ENCODE assay signal across 1 cellular context in genomic region chr6:90450268-90450953, GRCh38.
TF ChIP-seq lines count a peak whose summit lies in the region.

No MANE protein-coding gene starts in this region.

TF ChIP-seq in WTC11, 78 proteins besides CTCF, POLR2A, EP300 and RAD21 (continued from another document):
- TF ChIP-seq ATF3 (CRISPR knock-in tag; conservative IDR thresholded peaks at IDR 0.05) (no peak), TEAD1 (CRISPR knock-in tag; IDR thresholded peaks at IDR 0.05) (no peak), FOXK1 (CRISPR knock-in tag; IDR thresholded peaks at IDR 0.05) (no peak), AFF4 (CRISPR knock-in tag; IDR thresholded peaks at IDR 0.05; ENCODE audit: borderline replicate concordance) (no peak)
- TF ChIP-seq, protein P1, sequence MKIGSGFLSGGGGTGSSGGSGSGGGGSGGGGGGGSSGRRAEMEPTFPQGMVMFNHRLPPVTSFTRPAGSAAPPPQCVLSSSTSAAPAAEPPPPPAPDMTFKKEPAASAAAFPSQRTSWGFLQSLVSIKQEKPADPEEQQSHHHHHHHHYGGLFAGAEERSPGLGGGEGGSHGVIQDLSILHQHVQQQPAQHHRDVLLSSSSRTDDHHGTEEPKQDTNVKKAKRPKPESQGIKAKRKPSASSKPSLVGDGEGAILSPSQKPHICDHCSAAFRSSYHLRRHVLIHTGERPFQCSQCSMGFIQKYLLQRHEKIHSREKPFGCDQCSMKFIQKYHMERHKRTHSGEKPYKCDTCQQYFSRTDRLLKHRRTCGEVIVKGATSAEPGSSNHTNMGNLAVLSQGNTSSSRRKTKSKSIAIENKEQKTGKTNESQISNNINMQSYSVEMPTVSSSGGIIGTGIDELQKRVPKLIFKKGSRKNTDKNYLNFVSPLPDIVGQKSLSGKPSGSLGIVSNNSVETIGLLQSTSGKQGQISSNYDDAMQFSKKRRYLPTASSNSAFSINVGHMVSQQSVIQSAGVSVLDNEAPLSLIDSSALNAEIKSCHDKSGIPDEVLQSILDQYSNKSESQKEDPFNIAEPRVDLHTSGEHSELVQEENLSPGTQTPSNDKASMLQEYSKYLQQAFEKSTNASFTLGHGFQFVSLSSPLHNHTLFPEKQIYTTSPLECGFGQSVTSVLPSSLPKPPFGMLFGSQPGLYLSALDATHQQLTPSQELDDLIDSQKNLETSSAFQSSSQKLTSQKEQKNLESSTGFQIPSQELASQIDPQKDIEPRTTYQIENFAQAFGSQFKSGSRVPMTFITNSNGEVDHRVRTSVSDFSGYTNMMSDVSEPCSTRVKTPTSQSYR (CRISPR knock-in tag; IDR thresholded peaks at IDR 0.05), result no peak
- TF ChIP-seq, protein P2, sequence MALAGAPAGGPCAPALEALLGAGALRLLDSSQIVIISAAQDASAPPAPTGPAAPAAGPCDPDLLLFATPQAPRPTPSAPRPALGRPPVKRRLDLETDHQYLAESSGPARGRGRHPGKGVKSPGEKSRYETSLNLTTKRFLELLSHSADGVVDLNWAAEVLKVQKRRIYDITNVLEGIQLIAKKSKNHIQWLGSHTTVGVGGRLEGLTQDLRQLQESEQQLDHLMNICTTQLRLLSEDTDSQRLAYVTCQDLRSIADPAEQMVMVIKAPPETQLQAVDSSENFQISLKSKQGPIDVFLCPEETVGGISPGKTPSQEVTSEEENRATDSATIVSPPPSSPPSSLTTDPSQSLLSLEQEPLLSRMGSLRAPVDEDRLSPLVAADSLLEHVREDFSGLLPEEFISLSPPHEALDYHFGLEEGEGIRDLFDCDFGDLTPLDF (CRISPR knock-in tag; IDR thresholded peaks at IDR 0.05), result no peak
